16 cellular contexts compared by ENCODE assay signal in the genomic region with DNA sequence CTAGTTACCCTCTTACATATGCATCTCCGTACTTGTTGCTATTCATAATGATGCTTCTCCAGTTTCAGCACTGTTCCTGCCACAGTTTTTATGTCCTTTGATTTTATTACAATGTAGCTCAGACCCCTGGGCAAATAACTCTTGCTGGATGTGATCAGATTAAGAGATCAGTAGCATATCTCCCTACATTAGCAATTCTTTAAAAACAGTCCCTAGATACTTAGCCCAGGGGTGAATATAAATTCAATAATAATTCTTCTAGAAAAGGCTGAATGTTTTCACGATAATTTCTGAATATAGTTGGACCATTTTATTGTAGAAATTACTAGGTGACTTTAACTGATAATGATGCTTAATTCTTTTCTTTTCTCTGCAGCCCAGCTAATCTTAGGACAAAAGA.
"Had no signal": no experiment of that assay in that cellular context is flagged by ENCODE, and none has a peak within 500 bp of the region (broad histone marks: within the 10 kb centered on the region; RNA-seq: fewer than 3 reads in every experiment).

No MANE protein-coding gene starts in this region.

- H3K27me3 ChIP-seq: esophagus muscularis mucosa, gastrocnemius medialis, heart right ventricle, pancreas had no signal

- H3K36me3 ChIP-seq: esophagus muscularis mucosa, gastrocnemius medialis, heart right ventricle, lower lobe of right lung, pancreas had no signal

- DNase-seq: effector memory CD8-positive, alpha-beta T cell; gastrocnemius medialis; heart right ventricle; hypothalamus; kidney glomerular epithelial cell; lower lobe of right lung; occipital lobe; pancreas; right cardiac atrium; small intestine; stimulated activated CD4-positive, alpha-beta T cell treated with anti-CD3 and anti-CD28 coated beads, Interleukin-12 subunit alpha, Interleukin-12 subunit beta, amount 100 ng/mL, for 4 hours; stimulated activated naive CD4-positive, alpha-beta T cell treated with Interleukin-2 at 50 U/mL for 16 hours had no signal

- H3K4me1 ChIP-seq: esophagus muscularis mucosa, gastrocnemius medialis, heart right ventricle, lower lobe of right lung, pancreas had no signal

- H3K9me3 ChIP-seq: esophagus muscularis mucosa, gastrocnemius medialis, lower lobe of right lung, pancreas had no signal

- ATAC-seq: effector memory CD8-positive, alpha-beta T cell; gastrocnemius medialis; heart right ventricle; left lobe of liver; lower lobe of right lung; natural killer cell treated with Interleukin-12 subunit alpha and Interleukin-12 subunit beta and Interleukin-15 and Interleukin-18, amount 100 ng/mL, for 72 hours; pancreas; right cardiac atrium had no signal

- H3K4me3 ChIP-seq: esophagus muscularis mucosa, gastrocnemius medialis, heart right ventricle, lower lobe of right lung, pancreas had no signal

- H3K27ac ChIP-seq: epithelial cell of prostate, esophagus muscularis mucosa, gastrocnemius medialis, heart right ventricle, lower lobe of right lung, pancreas had no signal
